Comparison of ENCODE assay signal across 8 cellular contexts in genomic region chr11:133966924-133967598, GRCh38. TPM values are rescaled to one million over a fixed set of nuclear protein-coding genes. Genes with fewer than 3 reads are reported as not detected.
DNase-seq lines count a peak whose midpoint lies in the region; ATAC-seq and TF ChIP-seq lines count a peak whose summit lies in the region.

No MANE protein-coding gene starts in this region.

- peaks cover 19% of the 10 kb centered on the region for H3K27me3 Mint-ChIP-seq in T-helper 2 cell treated with Interferon-gamma antibody and Interleukin-4, amounts not matched to agents 5 μg/mL and 100 μg/mL, for 36 hours (ENCODE audit: low read depth)

- H3K27ac Mint-ChIP-seq in T-helper 2 cell treated with Interferon-gamma antibody and Interleukin-4, amounts not matched to agents 5 μg/mL and 100 μg/mL, for 36 hours, result peak overlapping the region; percentile 81

- no peak for TF ChIP-seq EP300 in stomach (IDR thresholded peaks at IDR 0.05)

- no peaks in the 10 kb centered on the region for H3K9me3 ChIP-seq in mucosa of descending colon
- no peaks in the 10 kb centered on the region for H3K9me3 ChIP-seq in stomach

- peak overlapping the region in 2 of 5 donors; percentile 64 to 77 for H3K27ac ChIP-seq in stomach

- H3K4me1 ChIP-seq in mucosa of descending colon (ENCODE audit: low read depth) (no peaks in the 10 kb centered on the region), stomach (peaks cover 0 to 26% (median 12%) of the 10 kb centered on the region in 4 donors)

- TF ChIP-seq CTCF in astrocyte of the spinal cord (IDR thresholded peaks at IDR 0.05; ENCODE audit: low read depth, low read length) (peak; percentile 17), mucosa of descending colon (IDR thresholded peaks at IDR 0.05) (no peak), stomach (IDR thresholded peaks at IDR 0.05) (peak in 3 of 7 experiments; percentile 22 to 41 (median 27))

- H3K36me3 Mint-ChIP-seq in T-helper 2 cell treated with Interferon-gamma antibody and Interleukin-4, amounts not matched to agents 5 μg/mL and 100 μg/mL, for 36 hours (ENCODE audit: low read depth), result peaks cover 1% of the 10 kb centered on the region

- H3K9me3 Mint-ChIP-seq in T-helper 2 cell treated with Interferon-gamma antibody and Interleukin-4, amounts not matched to agents 5 μg/mL and 100 μg/mL, for 36 hours, result no peaks in the 10 kb centered on the region

- H3K4me3 Mint-ChIP-seq in T-helper 2 cell treated with Interferon-gamma antibody and Interleukin-4, amounts not matched to agents 5 μg/mL and 100 μg/mL, for 36 hours, result peak overlapping the region; percentile 84

- TF ChIP-seq POLR2A in stomach (IDR thresholded peaks at IDR 0.05), result no peak

- no peaks in the 10 kb centered on the region for H3K36me3 ChIP-seq in mucosa of descending colon (ENCODE audit: low read depth)
- no peaks in the 10 kb centered on the region for H3K36me3 ChIP-seq in stomach

- peaks cover 0 to 20% (median 11%) of the 10 kb centered on the region in 3 donors for H3K27me3 ChIP-seq in stomach

- H3K4me3 ChIP-seq in astrocyte of the spinal cord (ENCODE audit: low read depth, low read length), result no peak overlapping the region
- H3K4me3 ChIP-seq in mucosa of descending colon, result no peak overlapping the region
- peak overlapping the region in 1 of 4 donors; percentile 17 for H3K4me3 ChIP-seq in stomach

- H3K4me1 Mint-ChIP-seq in T-helper 2 cell treated with Interferon-gamma antibody and Interleukin-4, amounts not matched to agents 5 μg/mL and 100 μg/mL, for 36 hours (ENCODE audit: low read depth), result peaks cover 12% of the 10 kb centered on the region

- intact Hi-C loops in mucosa of descending colon (cut with DNase I, micrococcal nuclease) (no loop called here), stomach (cut with DNase I; ENCODE audit: low total_unique reads) (no loop called here)

- in situ Hi-C loops in astrocyte of the spinal cord (cut with HindIII; ENCODE audit: low sequenced_read_pairs), result no loop called here

- ATAC-seq in mucosa of descending colon (peak; percentile 47), HG03469 (IDR thresholded peaks at IDR 0.05; ENCODE audit: unreplicated experiment) (no peak), HG02759 (IDR thresholded peaks at IDR 0.05; ENCODE audit: unreplicated experiment) (no peak)

- DNase-seq in D341Med (ENCODE audit: low spot score) (peak; percentile 91), astrocyte of the spinal cord (ENCODE audit: low read depth, low spot score) (no peak), mucosa of descending colon (peak in 2 of 3 donors; percentile 51 to 59), stomach (peak; percentile 38), Kasumi-1 (lab: John Stamatoyannopoulos, UW) (no peak)
- DNase-seq in T-helper 2 cell treated with Interferon-gamma antibody and Interleukin-4, amounts not matched to agents 5 μg/mL and 100 μg/mL, for 36 hours (ENCODE audit: low spot score), result peak; percentile 59

- WGBS in stomach, 5 donors, result 35 to 55% (median 36%) methylated on average over 24 to 43 of the region's 43 CpGs

RNA-seq across cellular contexts. Expression of gene IGSF9B, which starts 10.3 kb away (rescaled TPM):
- total RNA-seq in mucosa of descending colon, result 10 to 100 TPM in 1 of 3 donors, 1 to 10 TPM in 2; 5.2 to 42.6 (median 5.8) TPM
- total RNA-seq in stomach, result 10 to 100 TPM in 2 of 5 donors, 1 to 10 TPM in 2, under 1 TPM in 1; 0.58 to 22.3 (median 5.5) TPM
- 1 to 10 TPM in 1 of 3 donors, under 1 TPM in 1, not detected in 1; 0.44 to 3.1 TPM for polyA plus RNA-seq in stomach

Comparison
In these comparisons a context has a peak if more than half of its experiments do, and no peak if none do; other contexts are left out.
1. DNase-seq: peak in D341Med (single experiment), T-helper 2 cell treated with Interferon-gamma antibody and Interleukin-4, amounts not matched to agents 5 μg/mL and 100 μg/mL, for 36 hours (single experiment), mucosa of descending colon (2 of 3) and stomach (single experiment); none in astrocyte of the spinal cord (single experiment) and Kasumi-1 (0 of 2).